In genomic region chr10:58266826-58267712, GRCh38 we compare ENCODE assay signal across 8 cellular contexts. TPM values are rescaled to one million over a fixed set of nuclear protein-coding genes. Genes with fewer than 3 reads are reported as not detected.
DNase-seq lines count a peak whose midpoint lies in the region; ATAC-seq, FAIRE-seq and TF ChIP-seq lines count a peak whose summit lies in the region.

No MANE protein-coding gene starts in this region.

- H3K36me3 ChIP-seq in BJ (ENCODE audit: control insufficient read depth, insufficient read depth, low read length) (no peaks in the 10 kb centered on the region), IMR-90 (ENCODE audit: control insufficient read depth, insufficient read depth, low read length) (no peaks in the 10 kb centered on the region), bronchial epithelial cell (ENCODE audit: control insufficient read depth, insufficient read depth, low read length) (no peaks in the 10 kb centered on the region), iPS-20b (ENCODE audit: insufficient read depth, low read depth, low read length) (no peaks in the 10 kb centered on the region), gastrocnemius medialis (no peaks in the 10 kb centered on the region)

- no peak overlapping the region for H2BK15ac ChIP-seq in IMR-90 (ENCODE audit: low read depth, low read length)

- H3K23ac ChIP-seq in IMR-90 (ENCODE audit: low read depth, low read length), result peak overlapping the region; percentile 64

- TF ChIP-seq POLR2A in IMR-90 (IDR thresholded peaks at IDR 0.05; ENCODE audit: low read depth, low read length), result no peak; the same call in 1 of the 2 replicates
- no peak for TF ChIP-seq POLR2A in gastrocnemius medialis (IDR thresholded peaks at IDR 0.05)

- peak overlapping the region in 1 of 2 experiments; percentile 29; a peak in 1 of 4 replicates for H4K8ac ChIP-seq in IMR-90 (ENCODE audit: low read depth in 2 of 2, low read length in 2 of 2)

- no peak for FAIRE-seq in bronchial epithelial cell (lab: Jason Lieb, UNC)

- peak overlapping the region; percentile 37 for H3K56ac ChIP-seq in IMR-90 (ENCODE audit: extremely low read depth, insufficient read depth, low read length)

- H3K9me1 ChIP-seq in IMR-90 (ENCODE audit: insufficient read depth, low read length), result no peaks in the 10 kb centered on the region

- no peaks in the 10 kb centered on the region for H3K4me1 ChIP-seq in IMR-90 (ENCODE audit: control insufficient read depth, insufficient read depth, low read length)
- H3K4me1 ChIP-seq in iPS-20b (ENCODE audit: insufficient read depth, low read length), result peaks cover 29% of the 10 kb centered on the region
- peaks cover 24 to 33% of the 10 kb centered on the region in 2 donors for H3K4me1 ChIP-seq in gastrocnemius medialis

- H3K79me1 ChIP-seq in IMR-90 (ENCODE audit: low read depth in 1 of 2, low read length in 2 of 2), result peaks cover 9 to 39% of the 10 kb centered on the region in 2 experiments

- H2AK5ac ChIP-seq in IMR-90 (ENCODE audit: low read depth, low read length), result no peak overlapping the region; the same call in none of the 2 replicates

- H3K18ac ChIP-seq in IMR-90 (ENCODE audit: low read depth, low read length), result peak overlapping the region; percentile 30

- ATAC-seq in GM19438 (IDR thresholded peaks at IDR 0.05; ENCODE audit: low read depth, unreplicated experiment) (peak; percentile 4), IMR-90 (ENCODE audit: low read depth) (peak; percentile 2), gastrocnemius medialis (peak; percentile 21 to 32)

- H2BK120ac ChIP-seq in IMR-90 (ENCODE audit: low read depth, low read length), result peak overlapping the region; percentile 42; the same call in 1 of the 2 replicates

- H2AK9ac ChIP-seq in IMR-90 (replicated peaks; ENCODE audit: low read depth, low read length, poor library complexity), result peak overlapping the region; percentile 31

- CTCF ChIA-PET in BJ (lab: Yijun Ruan, JAX) (interaction anchor here (0.9 kb wide), 1 partner anchor 84 kb away, joined by 3 read pairs; no protein-coding TSS in a partner anchor), IMR-90 (lab: Yijun Ruan, JAX) (interaction anchor here (1.3 kb wide), 1 partner anchor 24 kb away, joined by 4 read pairs; no protein-coding TSS in a partner anchor)

- dilution Hi-C loops in IMR-90 (cut with HindIII; ENCODE audit: low sequenced_read_pairs, unreplicated experiment), result no loop called here

- no peaks in the 10 kb centered on the region for H3K27me3 ChIP-seq in BJ (ENCODE audit: control insufficient read depth, insufficient read depth, low read length)
- H3K27me3 ChIP-seq in IMR-90 (ENCODE audit: control insufficient read depth, insufficient read depth, low read length), result no peaks in the 10 kb centered on the region
- H3K27me3 ChIP-seq in bronchial epithelial cell (ENCODE audit: control insufficient read depth, insufficient read depth, low read length), result no peaks in the 10 kb centered on the region
- peaks cover 16% of the 10 kb centered on the region for H3K27me3 ChIP-seq in iPS-20b (ENCODE audit: insufficient read depth, low read length)
- no peaks in the 10 kb centered on the region for H3K27me3 ChIP-seq in gastrocnemius medialis

- no peak for TF ChIP-seq RAD21 in IMR-90 (IDR thresholded peaks at IDR 0.05; ENCODE audit: low read length)

- no peak overlapping the region; the same call in 1 of the 2 replicates for H4K91ac ChIP-seq in IMR-90 (ENCODE audit: insufficient read depth, low read depth, low read length)

- peak overlapping the region; percentile 75 for H3K4ac ChIP-seq in IMR-90 (ENCODE audit: low read depth, low read length)

- H3K9ac ChIP-seq in IMR-90 (ENCODE audit: low read depth, low read length) (peak overlapping the region; percentile 51), iPS-20b (ENCODE audit: low read depth, low read length) (peak overlapping the region; percentile 23; the same call in 1 of the 2 replicates)

- intact Hi-C loops in IMR-90 (cut with micrococcal nuclease), result no loop called here
- intact Hi-C loops in gastrocnemius medialis (cut with DNase I; ENCODE audit: low total_unique reads), result loop anchor here (5.0 to 10.0 kb wide), 2 partner anchors 1458 to 1640 kb away; partner anchors contain the start of gene CCDC6

- H2AFZ ChIP-seq in IMR-90 (replicated peaks; ENCODE audit: low read length, poor library complexity), result peak overlapping the region; percentile 98

- in situ Hi-C loops in IMR-90 (cut with MboI; ENCODE audit: low sequenced_read_pairs) (no loop called here), gastrocnemius medialis (cut with MboI; ENCODE audit: low sequenced_read_pairs in 4 of 4) (no loop called here)

- peak overlapping the region; percentile 57 for H3K27ac ChIP-seq in IMR-90 (ENCODE audit: insufficient read depth, low read length)
- H3K27ac ChIP-seq in iPS-20b (ENCODE audit: low read length), result no peak overlapping the region
- peak overlapping the region; percentile 88 to 97 (median 96) for H3K27ac ChIP-seq in gastrocnemius medialis

- H3K4me2 ChIP-seq in IMR-90 (ENCODE audit: low read depth, low read length), result peak overlapping the region; percentile 85

- H3K9me3 ChIP-seq in IMR-90 (ENCODE audit: control insufficient read depth, insufficient read depth, low read length) (no peaks in the 10 kb centered on the region), iPS-20b (ENCODE audit: insufficient read depth, low read depth, low read length) (no peaks in the 10 kb centered on the region), gastrocnemius medialis (no peaks in the 10 kb centered on the region)

- H3K14ac ChIP-seq in IMR-90 (replicated peaks; ENCODE audit: low read depth, low read length), result peak overlapping the region; percentile 40; the same call in 1 of the 2 replicates

- peak overlapping the region; percentile 73 for H2BK5ac ChIP-seq in IMR-90 (ENCODE audit: low read depth, low read length, poor library complexity, severe bottlenecking)

- TF ChIP-seq CTCF in BJ (IDR thresholded peaks at IDR 0.05; ENCODE audit: insufficient read depth, low read depth, low read length) (no peak), IMR-90 (conservative IDR thresholded peaks at IDR 0.05; ENCODE audit: low read depth, low read length) (no peak), bronchial epithelial cell (IDR thresholded peaks at IDR 0.05; ENCODE audit: insufficient read depth, low read length, severe bottlenecking) (no peak), gastrocnemius medialis (IDR thresholded peaks at IDR 0.05 in 4 of 5, conservative IDR thresholded peaks at IDR 0.05 in 1 of 5) (no peak)

- WGBS in IMR-90 (ENCODE audit: extremely low coverage in 2 of 2, insufficient read length in 1 of 2), 2 experiments, result 0% methylated on average over 23 of the region's 53 CpGs; no CpG with 5 or more reads in 1 of the 2 experiments

- BruUV-seq in IMR-90 (replicated peaks; lab: Mats Ljungman, UMichigan), result no TSS peak

- POLR2A ChIA-PET in BJ (lab: Charles Lee), result no interaction called here
- POLR2A ChIA-PET in IMR-90 (lab: Charles Lee; ENCODE audit: unreplicated experiment), result no interaction called here

- DNase-seq in BJ (ENCODE audit: low read depth) (no peak), IMR-90 (peak; percentile 59), T1000 (lab: John Stamatoyannopoulos, UW) (peak; percentile 11), bronchial epithelial cell (ENCODE audit: low read depth) (peak; percentile 66), gastrocnemius medialis (peak; percentile 48 to 55), cerebellar nuclear complex (lab: John Stamatoyannopoulos, UW) (no peak)

- H3K4me3 ChIP-seq in BJ (ENCODE audit: low read depth, low read length) (peak overlapping the region; percentile 99), IMR-90 (ENCODE audit: insufficient read depth, low read depth, low read length) (peak overlapping the region; percentile 70), bronchial epithelial cell (ENCODE audit: low read depth, low read length) (peak overlapping the region; percentile 88), iPS-20b (ENCODE audit: low read length) (peak overlapping the region; percentile 96), gastrocnemius medialis (peak overlapping the region; percentile 62 to 89 (median 84))

- 0 out of 2 replicates have a peak overlapping the region, but pooled peaks have one; percentile 36 for H4K5ac ChIP-seq in IMR-90 (ENCODE audit: low read depth, low read length)

- H2BK20ac ChIP-seq in IMR-90 (ENCODE audit: low read depth, low read length), result no peak overlapping the region

- H4K20me1 ChIP-seq in IMR-90 (ENCODE audit: insufficient read depth, low read length), result no peaks in the 10 kb centered on the region; the same call in 1 of the 2 replicates

TF ChIP-seq in IMR-90, 13 proteins besides CTCF, POLR2A, EP300 and RAD21 (continues in another document):
- TF ChIP-seq, protein P1, sequence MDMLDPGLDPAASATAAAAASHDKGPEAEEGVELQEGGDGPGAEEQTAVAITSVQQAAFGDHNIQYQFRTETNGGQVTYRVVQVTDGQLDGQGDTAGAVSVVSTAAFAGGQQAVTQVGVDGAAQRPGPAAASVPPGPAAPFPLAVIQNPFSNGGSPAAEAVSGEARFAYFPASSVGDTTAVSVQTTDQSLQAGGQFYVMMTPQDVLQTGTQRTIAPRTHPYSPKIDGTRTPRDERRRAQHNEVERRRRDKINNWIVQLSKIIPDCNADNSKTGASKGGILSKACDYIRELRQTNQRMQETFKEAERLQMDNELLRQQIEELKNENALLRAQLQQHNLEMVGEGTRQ (IDR thresholded peaks at IDR 0.05; ENCODE audit: low read depth, low read length), result peak; percentile 16; the same call in 1 of the 2 replicates
- TF ChIP-seq CHD1 (IDR thresholded peaks at IDR 0.05; ENCODE audit: low read depth, low read length) (no peak), MXI1 (IDR thresholded peaks at IDR 0.05; ENCODE audit: borderline replicate concordance, low read depth, low read length) (peak; percentile 3; the same call in 1 of the 2 replicates), MAZ (IDR thresholded peaks at IDR 0.05; ENCODE audit: borderline replicate concordance, low read depth, low read length) (peak; percentile 77; the same call in 1 of the 2 replicates), MAFK (IDR thresholded peaks at IDR 0.05; ENCODE audit: low read depth, low read length) (no peak), RFX5 (IDR thresholded peaks at IDR 0.05; ENCODE audit: low read depth, low read length) (no peak)

RNA-seq across cellular contexts. Expression of gene IPMK, which starts 0.6 kb away (rescaled TPM):
- polyA plus RNA-seq in BJ (2011; rRNA removed) (0.81 and 1.9 TPM in 2 replicates), IMR-90 (2012; rRNA removed) (0.69 and 0.89 TPM in 2 replicates)
- polyA minus RNA-seq in BJ (2011; rRNA and poly(A)+ RNA removed), result 1.1 and 1.6 TPM in 2 replicates
- total RNA-seq in IMR-90 (2012; rRNA removed) (2.0 and 5.0 TPM in 2 replicates), bronchial epithelial cell (6.3 and 8.3 TPM in 2 replicates), gastrocnemius medialis (1 to 10 TPM; 3.0 to 8.2 (median 5.6) TPM)
- polyA plus RNA-seq in IMR-90 (2012; cell fraction: cytosol; rRNA removed), result 0.13 and 0.25 TPM in 2 replicates
- polyA plus RNA-seq in IMR-90 (2012; cell fraction: nucleus; rRNA removed; ENCODE audit: low replicate concordance), result 0.21 and 1.0 TPM in 2 replicates

RNA-seq across cellular contexts. Expression of gene CISD1, which starts 1.9 kb away (rescaled TPM):
- polyA plus RNA-seq in BJ (2011; rRNA removed), result 31.7 and 57.1 TPM in 2 replicates
- 3.6 and 5.4 TPM in 2 replicates for polyA minus RNA-seq in BJ (2011; rRNA and poly(A)+ RNA removed)
- total RNA-seq in IMR-90 (2012; rRNA removed), result 25.8 and 34.6 TPM in 2 replicates
- 25.7 and 28.2 TPM in 2 replicates for polyA plus RNA-seq in IMR-90 (2012; rRNA removed)
- polyA plus RNA-seq in IMR-90 (2012; cell fraction: cytosol; rRNA removed), result 6.6 and 13.8 TPM in 2 replicates
- 2.0 and 16.6 TPM in 2 replicates for polyA plus RNA-seq in IMR-90 (2012; cell fraction: nucleus; rRNA removed; ENCODE audit: low replicate concordance)
- total RNA-seq in bronchial epithelial cell, result 13.4 and 19.8 TPM in 2 replicates
- 10 to 100 TPM; 54.4 to 90.2 (median 71.1) TPM for total RNA-seq in gastrocnemius medialis

Comparison
In these comparisons a context has a peak if more than half of its experiments do, and no peak if none do; other contexts are left out.
1. DNase-seq: peak in IMR-90 (single experiment), T1000 (single experiment), bronchial epithelial cell (single experiment) and gastrocnemius medialis (2 of 2); none in BJ (single experiment) and cerebellar nuclear complex (0 of 2).
2. Peak in every context shown above with its lines, with median percentiles within 50 percentile points of each other: H3K4me3 ChIP-seq and ATAC-seq.